ENCODE assay signal across 8 cellular contexts in the genomic region with DNA sequence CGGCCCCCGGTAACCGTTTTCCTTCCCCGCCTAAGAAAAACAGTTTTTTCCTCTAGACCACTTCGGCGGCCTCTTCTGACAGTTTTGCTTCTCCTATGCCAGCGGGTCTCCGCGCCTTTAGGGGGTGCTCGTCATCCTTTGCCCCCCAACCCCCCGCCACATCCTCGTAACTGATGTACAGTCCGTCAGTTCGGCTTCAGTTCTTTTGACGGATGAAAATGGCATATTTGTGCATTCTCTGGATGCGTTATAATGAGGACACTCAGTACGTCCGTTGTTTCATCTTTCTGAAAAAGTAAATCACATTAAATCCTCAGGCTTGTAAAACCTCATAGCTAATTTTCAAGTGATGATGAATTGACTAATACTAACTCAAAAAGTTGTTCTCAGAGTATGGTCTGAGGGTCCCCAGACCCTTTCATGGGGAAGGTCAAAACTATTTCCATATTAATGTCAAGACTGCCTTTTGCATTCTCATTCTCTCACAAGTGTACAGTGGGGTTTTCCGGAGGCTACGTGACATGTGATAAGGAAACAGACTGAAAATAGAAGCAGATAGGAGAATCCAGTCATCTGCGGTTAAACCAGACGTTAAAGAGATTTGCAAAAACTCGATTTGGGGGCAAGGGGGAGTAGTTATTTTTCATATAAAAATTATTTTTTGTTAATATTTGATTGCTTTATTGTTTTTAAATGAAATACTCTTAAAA. TPM values are rescaled to one million over a fixed set of nuclear protein-coding genes. Genes with fewer than 3 reads are reported as not detected.
DNase-seq lines count a peak whose midpoint lies in the region; ATAC-seq and TF ChIP-seq lines count a peak whose summit lies in the region.

No MANE protein-coding gene starts in this region.

- peak overlapping the region; percentile 87 for H3K4me2 ChIP-seq in DND-41 (ENCODE audit: insufficient read depth, low read length)

- H3K27me3 ChIP-seq in DND-41 (ENCODE audit: insufficient read depth, low read length, poor library complexity) (no peaks in the 10 kb centered on the region), colonic mucosa (no peaks in the 10 kb centered on the region)

- H3K27ac ChIP-seq in DND-41 (ENCODE audit: low read length) (peak overlapping the region; percentile 83), colonic mucosa (peak overlapping the region; percentile 95)

- intact Hi-C loops in colonic mucosa (cut with DNase I), result no loop called here

- no peaks in the 10 kb centered on the region for H3K27me3 Mint-ChIP-seq in stimulated activated naive CD8-positive, alpha-beta T cell treated with anti-CD3 and anti-CD28 coated beads, Interleukin-15, amount 100 ng/mL, for 72 hours

- H3K9me3 Mint-ChIP-seq in stimulated activated naive CD8-positive, alpha-beta T cell treated with anti-CD3 and anti-CD28 coated beads, Interleukin-15, amount 100 ng/mL, for 72 hours, result no peaks in the 10 kb centered on the region

- peak; percentile 72 for TF ChIP-seq CTCF in DND-41 (IDR thresholded peaks at IDR 0.05; ENCODE audit: borderline replicate concordance, extremely low read depth, low read length, poor library complexity, severe bottlenecking)
- no peak for TF ChIP-seq CTCF in colonic mucosa (IDR thresholded peaks at IDR 0.05)

- peaks cover 41% of the 10 kb centered on the region for H3K79me2 ChIP-seq in DND-41 (ENCODE audit: insufficient read depth, low read length)

- peak overlapping the region; percentile 48 to 85 for H3K4me3 ChIP-seq in DND-41 (ENCODE audit: low read depth in 1 of 2, low read length in 2 of 2)
- H3K4me3 ChIP-seq in colonic mucosa, result peak overlapping the region; percentile 89

- H3K4me1 ChIP-seq in DND-41 (ENCODE audit: insufficient read depth, low read length), result peaks cover 50% of the 10 kb centered on the region
- H3K4me1 ChIP-seq in colonic mucosa, result no peaks in the 10 kb centered on the region

- H3K36me3 ChIP-seq in DND-41 (ENCODE audit: insufficient read depth, low read length) (peaks cover 12% of the 10 kb centered on the region), colonic mucosa (no peaks in the 10 kb centered on the region)

- peak overlapping the region; percentile 94 for H2AFZ ChIP-seq in DND-41 (ENCODE audit: low read depth, low read length)

- H3K4me3 Mint-ChIP-seq in stimulated activated naive CD8-positive, alpha-beta T cell treated with anti-CD3 and anti-CD28 coated beads, Interleukin-15, amount 100 ng/mL, for 72 hours, result peak overlapping the region; percentile 86 to 98

- peak overlapping the region; percentile 99 for H3K27ac Mint-ChIP-seq in stimulated activated naive CD8-positive, alpha-beta T cell treated with anti-CD3 and anti-CD28 coated beads, Interleukin-15, amount 100 ng/mL, for 72 hours

- H3K4me1 Mint-ChIP-seq in stimulated activated naive CD8-positive, alpha-beta T cell treated with anti-CD3 and anti-CD28 coated beads, Interleukin-15, amount 100 ng/mL, for 72 hours, result peaks cover 42% of the 10 kb centered on the region

- H3K9ac ChIP-seq in DND-41 (ENCODE audit: low read depth, low read length) (peak overlapping the region; percentile 98), colonic mucosa (ENCODE audit: low read depth in 2 of 2, low read length in 2 of 2) (peak overlapping the region in 1 of 2 donors; percentile 78)

- H4K20me1 ChIP-seq in DND-41 (ENCODE audit: insufficient read depth, low read length), result peaks cover 35% of the 10 kb centered on the region

- peak; percentile 33 for ATAC-seq in DND-41 (ENCODE audit: insufficient read depth, low read depth)
- ATAC-seq in GM19395 (IDR thresholded peaks at IDR 0.05; ENCODE audit: unreplicated experiment), result peak; percentile 31
- peak; percentile 24 for ATAC-seq in HG03460 (IDR thresholded peaks at IDR 0.05; ENCODE audit: unreplicated experiment)
- peak; percentile 42 for ATAC-seq in stimulated activated naive CD8-positive, alpha-beta T cell treated with anti-CD3 and anti-CD28 coated beads, Interleukin-15, amount 100 ng/mL, for 72 hours

- H3K9me3 ChIP-seq in DND-41 (ENCODE audit: insufficient read depth, low read length, severe bottlenecking), result no peaks in the 10 kb centered on the region
- no peaks in the 10 kb centered on the region for H3K9me3 ChIP-seq in colonic mucosa

- DNase-seq in DND-41, result peak; percentile 75
- DNase-seq in T-helper 2 cell, result peak in 4 of 5 experiments; percentile 13 to 74 (median 58)
- DNase-seq in colonic mucosa, result peak; percentile 26
- peak; percentile 33 to 84 for DNase-seq in lung microvascular endothelial cell (ENCODE audit: low read depth in 2 of 2)
- peak; percentile 36 to 44 for DNase-seq in stimulated activated naive CD8-positive, alpha-beta T cell treated with anti-CD3 and anti-CD28 coated beads, Interleukin-15, amount 100 ng/mL, for 72 hours
- DNase-seq in epidermal melanocyte (ENCODE audit: insufficient read length, low spot score), result no peak

RNA-seq across cellular contexts. Expression of a gene that starts 0.8 kb away (rescaled TPM):
- total RNA-seq in colonic mucosa (100 to 1,000 TPM; 163 to 171 TPM), lung microvascular endothelial cell (116 and 146 TPM in 2 replicates)

RNA-seq across cellular contexts. Expression of a gene that starts 53.7 kb away (rescaled TPM):
- 10 to 100 TPM in 1 of 2 donors, 1 to 10 TPM in 1; 5.7 to 10.4 TPM for total RNA-seq in colonic mucosa
- 13.1 and 16.1 TPM in 2 replicates for total RNA-seq in lung microvascular endothelial cell
